ENCODE assay signal across 1 cellular context in genomic region chr6:118882314-118882905, GRCh38.
TF ChIP-seq lines count a peak whose summit lies in the region.

No MANE protein-coding gene starts in this region.

TF ChIP-seq in H1, 55 proteins besides CTCF, POLR2A, EP300 and RAD21:
- no peak for TF ChIP-seq ATF2 (IDR thresholded peaks at IDR 0.05; ENCODE audit: low read length)
TF ChIP-seq in H1: peak in this region for 0.
